Comparison of ENCODE assay signal across 1 cellular context in the genomic region with DNA sequence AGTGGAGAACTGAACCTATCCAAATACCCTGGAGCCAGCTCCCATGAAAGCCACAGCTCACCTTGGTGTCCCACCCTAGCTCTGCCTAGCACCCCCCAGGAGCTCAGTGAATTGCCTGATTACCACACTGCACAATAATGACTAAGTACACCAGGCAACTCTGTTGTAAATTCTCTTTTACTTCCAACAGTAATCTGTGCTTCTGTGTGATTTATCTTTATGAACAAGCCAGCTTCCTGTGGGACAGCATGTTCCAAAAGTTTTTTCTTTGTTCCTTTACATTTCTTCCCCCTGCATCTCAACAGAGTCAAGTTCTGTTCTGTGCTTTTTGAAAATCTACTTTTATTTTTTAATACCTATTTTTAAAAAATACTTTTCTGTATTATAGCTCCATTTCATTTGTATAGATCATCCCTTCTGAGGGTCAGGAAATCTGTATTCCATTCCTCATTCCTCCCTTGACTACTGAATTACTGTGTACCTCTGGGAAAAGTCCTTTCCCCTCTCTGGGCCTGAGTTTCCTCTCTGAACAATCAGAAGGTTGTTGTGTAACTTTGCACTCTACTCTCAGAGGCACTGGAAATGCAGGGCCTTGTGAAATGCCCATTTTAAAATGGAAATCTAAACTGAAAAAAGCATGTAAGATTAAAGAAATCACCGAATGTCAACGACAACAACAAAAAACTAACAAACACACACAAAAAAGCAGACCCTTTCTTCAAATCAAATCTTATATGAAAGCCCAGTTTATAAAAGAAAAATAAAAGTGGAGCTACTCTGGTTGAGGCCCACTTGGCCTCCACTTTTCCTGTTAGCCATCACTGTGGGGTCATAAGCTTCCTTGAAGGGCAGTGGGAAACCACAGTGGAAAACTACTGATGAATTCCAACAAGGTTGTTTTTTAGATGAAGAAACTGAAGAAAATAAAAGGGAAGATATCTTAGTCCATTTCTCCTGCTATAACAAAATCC.
TF ChIP-seq lines count a peak whose summit lies in the region.

No MANE protein-coding gene starts in this region.

TF ChIP-seq in endothelial cell of umbilical vein, 7 proteins besides CTCF, POLR2A, EP300 and RAD21:
- TF ChIP-seq GATA2 (IDR thresholded peaks at IDR 0.05; ENCODE audit: insufficient read depth, insufficient read length, low read depth, low read length), result no peak
- TF ChIP-seq MYC (IDR thresholded peaks at IDR 0.05; ENCODE audit: low read depth, low read length), result no peak
- no peak for TF ChIP-seq JUN (IDR thresholded peaks at IDR 0.05; ENCODE audit: borderline replicate concordance, insufficient read depth, insufficient read length, low read depth)
- TF ChIP-seq, protein P1, sequence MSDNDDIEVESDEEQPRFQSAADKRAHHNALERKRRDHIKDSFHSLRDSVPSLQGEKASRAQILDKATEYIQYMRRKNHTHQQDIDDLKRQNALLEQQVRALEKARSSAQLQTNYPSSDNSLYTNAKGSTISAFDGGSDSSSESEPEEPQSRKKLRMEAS (IDR thresholded peaks at IDR 0.05; ENCODE audit: insufficient read depth, insufficient read length), result no peak
- TF ChIP-seq EZH2 (IDR thresholded peaks at IDR 0.05; ENCODE audit: borderline replicate concordance, low read depth, low read length, severe bottlenecking), result no peak
- peak; percentile 23 for TF ChIP-seq FOS (IDR thresholded peaks at IDR 0.05; ENCODE audit: borderline replicate concordance, insufficient read depth, low read length)
